26 cellular contexts compared by ENCODE assay signal in genomic region chr1:115814685-115815398, GRCh38. TPM values are rescaled to one million over a fixed set of nuclear protein-coding genes. Genes with fewer than 3 reads are reported as not detected.
"Had no signal": no experiment of that assay in that cellular context is flagged by ENCODE, and none has a peak within 500 bp of the region (broad histone marks: within the 10 kb centered on the region; RNA-seq: fewer than 3 reads in every experiment).

No MANE protein-coding gene starts in this region.

- ATAC-seq: natural killer cell; stimulated activated naive CD8-positive, alpha-beta T cell treated with anti-CD3 and anti-CD28 coated beads, Interleukin-15, Interleukin-2, amounts not matched to agents 100 U/mL and 50 U/mL, for 24 hours had no signal

- H3K36me3 Mint-ChIP-seq: natural killer cell had no signal

- H3K27ac ChIP-seq: coronary artery, heart left ventricle, ovary, right atrium auricular region, sigmoid colon, testis, transverse colon had no signal

- DNase-seq: central memory CD4-positive, alpha-beta T cell; effector CD4-positive, alpha-beta T cell; endodermal cell; heart left ventricle; hippocampal formation; kidney glomerular epithelial cell; natural killer cell; ovary; sigmoid colon; small intestine; stimulated activated CD4-positive, alpha-beta T cell treated with anti-CD3 and anti-CD28 coated beads, Interleukin-2, amount 100 ng/mL, for 48 hours; stimulated activated naive CD8-positive, alpha-beta T cell treated with anti-CD3 and anti-CD28 coated beads, Interleukin-15, Interleukin-2, amounts not matched to agents 100 U/mL and 50 U/mL, for 24 hours; testis; transverse colon had no signal

- H3K4me1 Mint-ChIP-seq: natural killer cell, neural crest cell had no signal

- H3K27ac Mint-ChIP-seq: endodermal cell, natural killer cell had no signal

- H3K9me3 Mint-ChIP-seq: endodermal cell, natural killer cell, neural crest cell had no signal

- H3K4me1 ChIP-seq: right atrium auricular region, sigmoid colon, testis had no signal

- H3K4me3 Mint-ChIP-seq: endodermal cell, natural killer cell, neural crest cell had no signal

- H3K36me3 ChIP-seq: heart left ventricle, ovary, right atrium auricular region, sigmoid colon, transverse colon had no signal

- H3K27me3 ChIP-seq: heart left ventricle, ovary, right atrium auricular region, sigmoid colon, testis, transverse colon had no signal

- H3K9me3 ChIP-seq: ovary, right atrium auricular region, sigmoid colon, testis, transverse colon had no signal

- H3K4me3 ChIP-seq: coronary artery, heart left ventricle, ovary, right atrium auricular region, sigmoid colon, testis, transverse colon had no signal

RNA-seq across cellular contexts. Expression of gene NHLH2, which starts 26.1 kb away (rescaled TPM):
- total RNA-seq: chondrocyte, dermis microvascular lymphatic vessel endothelial cell, endothelial cell of umbilical vein, glomerular endothelial cell, heart left ventricle, liver, mesenteric fat pad, mononuclear cell, natural killer cell, ovary, posterior vena cava, right atrium auricular region, transverse colon had no signal
- polyA plus RNA-seq: endothelial cell of umbilical vein, heart left ventricle, liver, ovary, sigmoid colon, small intestine had no signal

RNA-seq across cellular contexts. Expression of gene CASQ2, which starts 46.3 kb away (rescaled TPM):
- total RNA-seq: chondrocyte, dermis microvascular lymphatic vessel endothelial cell, endodermal cell, endothelial cell of umbilical vein, glomerular endothelial cell, lung microvascular endothelial cell, mononuclear cell, natural killer cell had no signal
- polyA plus RNA-seq: endothelial cell of umbilical vein had no signal
